Comparison of ENCODE assay signal across 25 cellular contexts in genomic region chr13:35565273-35565672, GRCh38.
"Had no signal": no experiment of that assay in that cellular context is flagged by ENCODE, and none has a peak within 500 bp of the region (broad histone marks: within the 10 kb centered on the region; RNA-seq: fewer than 3 reads in every experiment).

No MANE protein-coding gene starts in this region.

- DNase-seq: occipital lobe; ovary; posterior cingulate gyrus; psoas muscle; right cardiac atrium; right lobe of liver; sigmoid colon; small intestine; stimulated activated CD4-positive, alpha-beta T cell treated with anti-CD3 and anti-CD28 coated beads, Interleukin-15, amount 100 ng/mL, for 24 hours; stimulated activated CD4-positive, alpha-beta T cell treated with anti-CD3 and anti-CD28 coated beads, Interleukin-2, amount 100 ng/mL, for 24 hours; stimulated activated CD4-positive, alpha-beta T cell treated with anti-CD3 and anti-CD28 coated beads, Interleukin-2, amount 100 ng/mL, for 48 hours; stimulated activated CD4-positive, alpha-beta T cell treated with anti-CD3 and anti-CD28 coated beads, Interleukin-4, amount 100 ng/mL, for 24 hours; stimulated activated naive B cell treated with anti-CD40 and anti-IgM and Interleukin-4, amounts not matched to agents 10 μg/mL and 1 μg/mL and 100 μg/mL, for 72 hours; stimulated activated naive CD4-positive, alpha-beta T cell treated with Interleukin-2 at 50 U/mL for 16 hours; stomach; thyroid gland; trophoblast cell; upper lobe of left lung had no signal

- H3K27ac ChIP-seq: neural progenitor cell, ovary, parathyroid adenoma, psoas muscle, right lobe of liver, sigmoid colon, stomach, thoracic aorta, thyroid gland, tibial nerve, upper lobe of left lung, vagina had no signal

- H3K4me1 ChIP-seq: neural progenitor cell, parathyroid adenoma, psoas muscle, right lobe of liver, sigmoid colon, stomach, thyroid gland, tibial nerve, upper lobe of left lung, vagina had no signal

- FAIRE-seq: small intestine, urothelium cell line had no signal

- H3K4me3 ChIP-seq: neural progenitor cell, ovary, psoas muscle, right lobe of liver, sigmoid colon, stomach, thoracic aorta, thyroid gland, tibial nerve, upper lobe of left lung, vagina had no signal

- H3K9ac ChIP-seq: neural progenitor cell, parathyroid adenoma had no signal

- H3K4me2 ChIP-seq: neural progenitor cell had no signal

- H3K79me2 ChIP-seq: parathyroid adenoma had no signal

- H3K9me3 ChIP-seq: ovary, psoas muscle, right lobe of liver, sigmoid colon, stomach, thoracic aorta, thyroid gland, tibial nerve, upper lobe of left lung, vagina had no signal

- H2AFZ ChIP-seq: neural progenitor cell, parathyroid adenoma had no signal

- H3K27me3 ChIP-seq: neural progenitor cell, ovary, right lobe of liver, sigmoid colon, stomach, thyroid gland, tibial nerve, upper lobe of left lung, vagina had no signal

- ATAC-seq: psoas muscle; right cardiac atrium; right lobe of liver; stimulated activated effector memory CD8-positive, alpha-beta T cell treated with anti-CD3 and anti-CD28 coated beads, Interleukin-12 subunit alpha, Interleukin-12 subunit beta, amount 100 ng/mL, for 72 hours; stimulated activated naive B cell treated with anti-CD40 and anti-IgM and Interleukin-4, amounts not matched to agents 10 μg/mL and 1 μg/mL and 100 μg/mL, for 72 hours had no signal

- H3K36me3 ChIP-seq: neural progenitor cell, ovary, right lobe of liver, stomach, thoracic aorta, thyroid gland, upper lobe of left lung, vagina had no signal
